Comparison of ENCODE assay signal across 30 cellular contexts in the genomic region with DNA sequence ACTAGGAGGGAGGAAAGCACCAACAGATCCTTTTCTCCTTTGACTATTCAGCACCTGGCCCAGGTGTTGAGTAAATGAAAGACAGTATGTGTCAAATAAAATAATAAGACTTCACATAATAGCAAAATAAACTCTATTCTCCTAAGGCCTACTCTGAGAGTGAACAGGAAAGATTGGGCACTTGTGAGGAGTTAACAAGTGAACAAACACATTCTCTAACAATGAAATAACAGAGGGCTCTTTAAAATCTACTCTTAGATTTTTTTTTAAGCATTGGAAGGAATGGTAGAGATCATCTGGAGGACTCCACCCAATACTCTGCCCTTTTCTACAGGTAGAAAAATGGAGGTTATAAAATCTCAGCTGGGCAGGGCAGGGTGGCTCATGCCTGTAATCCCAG.
"Had no signal": no experiment of that assay in that cellular context is flagged by ENCODE, and none has a peak within 500 bp of the region (broad histone marks: within the 10 kb centered on the region; RNA-seq: fewer than 3 reads in every experiment).

No MANE protein-coding gene starts in this region.

- H3K4me3 ChIP-seq: ascending aorta, cardiac muscle cell, colonic mucosa, dorsolateral prefrontal cortex, gastrocnemius medialis, pancreas, prostate gland, sigmoid colon, thoracic aorta, vagina had no signal

- ATAC-seq: activated CD4-positive, CD25-positive, alpha-beta regulatory T cell treated with anti-CD3 and anti-CD28 coated beads, Interleukin-2, amount 50 U/mL, for 24 hours; gastrocnemius medialis; left ventricle myocardium superior; pancreas had no signal

- H3K9me3 ChIP-seq: ascending aorta, colonic mucosa, gastrocnemius medialis, neutrophil, pancreas, prostate gland, sigmoid colon, thoracic aorta, vagina had no signal

- H3K36me3 ChIP-seq: ascending aorta, cardiac muscle cell, colonic mucosa, gastrocnemius medialis, neutrophil, pancreas, prostate gland, sigmoid colon, thoracic aorta, vagina had no signal

- H3K27ac ChIP-seq: ascending aorta, cardiac muscle cell, colonic mucosa, dorsolateral prefrontal cortex, gastrocnemius medialis, pancreas, prostate gland, sigmoid colon, thoracic aorta, vagina, VCaP had no signal

- H3K27me3 ChIP-seq: ascending aorta, cardiac muscle cell, colonic mucosa, dorsolateral prefrontal cortex, gastrocnemius medialis, neutrophil, pancreas, sigmoid colon, vagina had no signal

- H3K4me1 ChIP-seq: ascending aorta, colonic mucosa, pancreas, prostate gland, sigmoid colon, vagina had no signal

- FAIRE-seq: pancreas, small intestine, TTC549 had no signal

- DNase-seq: activated CD4-positive, alpha-beta T cell treated with anti-CD3 and anti-CD28 coated beads for 48 hours; activated CD4-positive, alpha-beta T cell treated with anti-CD3 and anti-CD28 coated beads, Interleukin-2, amount 50 U/mL, for 48 hours; activated CD8-positive, alpha-beta memory T cell treated with anti-CD3 and anti-CD28 coated beads for 24 hours; activated gamma-delta T cell; activated naive CD4-positive, alpha-beta T cell treated with anti-CD3 and anti-CD28 coated beads, Interleukin-2, amount 10 ng/mL, durations not matched to agents 7 days and 5 days; activated naive CD8-positive, alpha-beta T cell treated with anti-CD3 and anti-CD28 coated beads, Interleukin-2, amount 10 ng/mL, durations not matched to agents 7 days and 5 days; cerebellar nuclear complex; colonic mucosa; dorsolateral prefrontal cortex; effector memory CD4-positive, alpha-beta T cell; gastrocnemius medialis; glutamatergic neuron; islet precursor cell; left ventricle myocardium superior; mesenchymal stem cell; pancreas; retina; sigmoid colon; small intestine; stimulated activated CD4-positive, alpha-beta T cell treated with anti-CD3 and anti-CD28 coated beads, Interleukin-1b, Interleukin-23, amount 100 ng/mL, for 48 hours; stimulated activated naive CD4-positive, alpha-beta T cell treated with Interleukin-2 at 50 U/mL for 16 hours had no signal
